In genomic region chr11:129292092-129292491, GRCh38 we compare ENCODE assay signal across 34 cellular contexts.
"Had no signal": no experiment of that assay in that cellular context is flagged by ENCODE, and none has a peak within 500 bp of the region (broad histone marks: within the 10 kb centered on the region; RNA-seq: fewer than 3 reads in every experiment).

No MANE protein-coding gene starts in this region.

- H3K36me3 ChIP-seq: ascending aorta, brain microvascular endothelial cell, breast epithelium, WERI-Rb-1 had no signal

- H3K4me3 ChIP-seq: ascending aorta, breast epithelium had no signal

- H3K4me1 ChIP-seq: ascending aorta, breast epithelium had no signal

- H3K27ac ChIP-seq: ascending aorta, brain microvascular endothelial cell, breast epithelium, WERI-Rb-1 had no signal

- H3K27ac Mint-ChIP-seq: activated CD4-positive, alpha-beta memory T cell treated with anti-CD3 and anti-CD28 coated beads, Interleukin-2, amount 10 ng/mL, durations not matched to agents 7 days and 5 days; activated CD4-positive, alpha-beta T cell treated with anti-CD3 and anti-CD28 coated beads for 36 hours; activated CD4-positive, alpha-beta T cell treated with anti-CD3 and anti-CD28 coated beads, Interleukin-2, amount 10 ng/mL, durations not matched to agents 7 days and 5 days; activated CD8-positive, alpha-beta memory T cell treated with anti-CD3 and anti-CD28 coated beads, Interleukin-2, amount 10 ng/mL, durations not matched to agents 7 days and 5 days; activated CD8-positive, alpha-beta T cell treated with anti-CD3 and anti-CD28 coated beads, Interleukin-2, amount 10 ng/mL, durations not matched to agents 7 days and 5 days; activated naive CD4-positive, alpha-beta T cell treated with anti-CD3 and anti-CD28 coated beads, Interleukin-2, amount 10 ng/mL, durations not matched to agents 7 days and 5 days; activated naive CD4-positive, alpha-beta T cell treated with anti-CD3 and anti-CD28 coated beads, Interleukin-2, amount 50 U/mL, for 24 hours; activated naive CD8-positive, alpha-beta T cell; activated naive CD8-positive, alpha-beta T cell treated with anti-CD3 and anti-CD28 coated beads, Interleukin-2, amount 10 ng/mL, durations not matched to agents 7 days and 5 days; activated naive CD8-positive, alpha-beta T cell treated with anti-CD3 and anti-CD28 coated beads, Interleukin-2, amount 50 U/mL, for 24 hours; activated T-cell treated with anti-CD3 and anti-CD28 coated beads, Interleukin-2, amount 50 U/mL, for 24 hours; activated T-helper 2 cell treated with anti-CD3 and anti-CD28 coated beads, Interferon-gamma antibody, Interleukin-2, Interleukin-4, amounts not matched to agents 10 μg/mL and 5 μg/mL and 100 μg/mL, durations not matched to agents 14 hours and 24 hours and 36 hours; T-helper 1 cell treated with Interleukin-12 subunit alpha and Interleukin-12 subunit beta and Interleukin-4 antibody, amounts not matched to agents 30 μg/mL and 1 μg/mL, for 36 hours; T-helper 2 cell treated with Interferon-gamma antibody and Interleukin-4, amounts not matched to agents 5 μg/mL and 100 μg/mL, for 36 hours; WTC11 had no signal

- H3K9me3 Mint-ChIP-seq: activated CD4-positive, alpha-beta memory T cell treated with anti-CD3 and anti-CD28 coated beads, Interleukin-2, amount 10 ng/mL, durations not matched to agents 7 days and 5 days; activated CD4-positive, alpha-beta T cell treated with anti-CD3 and anti-CD28 coated beads, Interleukin-2, amount 10 ng/mL, durations not matched to agents 7 days and 5 days; activated naive CD4-positive, alpha-beta T cell treated with anti-CD3 and anti-CD28 coated beads, Interleukin-2, amount 10 ng/mL, durations not matched to agents 7 days and 5 days; activated naive CD4-positive, alpha-beta T cell treated with anti-CD3 and anti-CD28 coated beads, Interleukin-2, amount 50 U/mL, for 24 hours; activated naive CD8-positive, alpha-beta T cell treated with anti-CD3 and anti-CD28 coated beads, Interleukin-2, amount 10 ng/mL, durations not matched to agents 7 days and 5 days; activated naive CD8-positive, alpha-beta T cell treated with anti-CD3 and anti-CD28 coated beads, Interleukin-2, amount 50 U/mL, for 24 hours; activated T-cell treated with anti-CD3 and anti-CD28 coated beads, Interleukin-2, amount 50 U/mL, for 24 hours; activated T-helper 2 cell treated with anti-CD3 and anti-CD28 coated beads, Interferon-gamma antibody, Interleukin-2, Interleukin-4, amounts not matched to agents 10 μg/mL and 5 μg/mL and 100 μg/mL, durations not matched to agents 14 hours and 24 hours and 36 hours; T-helper 1 cell treated with Interleukin-12 subunit alpha and Interleukin-12 subunit beta and Interleukin-4 antibody, amounts not matched to agents 30 μg/mL and 1 μg/mL, for 36 hours; T-helper 2 cell treated with Interferon-gamma antibody and Interleukin-4, amounts not matched to agents 5 μg/mL and 100 μg/mL, for 36 hours; WTC11 had no signal

- H3K36me3 Mint-ChIP-seq: activated CD8-positive, alpha-beta memory T cell treated with anti-CD3 and anti-CD28 coated beads, Interleukin-2, amount 10 ng/mL, durations not matched to agents 7 days and 5 days; activated naive CD4-positive, alpha-beta T cell treated with anti-CD3 and anti-CD28 coated beads, Interleukin-2, amount 10 ng/mL, durations not matched to agents 7 days and 5 days; activated naive CD4-positive, alpha-beta T cell treated with anti-CD3 and anti-CD28 coated beads, Interleukin-2, amount 50 U/mL, for 24 hours; activated naive CD8-positive, alpha-beta T cell; activated naive CD8-positive, alpha-beta T cell treated with anti-CD3 and anti-CD28 coated beads, Interleukin-2, amount 10 ng/mL, durations not matched to agents 7 days and 5 days; WTC11 had no signal

- DNase-seq: activated CD4-positive, alpha-beta memory T cell treated with anti-CD3 and anti-CD28 coated beads, Interleukin-2, amount 10 ng/mL, durations not matched to agents 7 days and 5 days; activated CD4-positive, alpha-beta T cell treated with anti-CD3 and anti-CD28 coated beads for 1 hour; activated CD4-positive, alpha-beta T cell treated with anti-CD3 and anti-CD28 coated beads for 36 hours; activated CD4-positive, alpha-beta T cell treated with anti-CD3 and anti-CD28 coated beads for 48 hours; activated CD4-positive, alpha-beta T cell treated with anti-CD3 and anti-CD28 coated beads, Interleukin-2, amount 10 ng/mL, durations not matched to agents 7 days and 5 days; activated CD4-positive, alpha-beta T cell treated with anti-CD3 and anti-CD28 coated beads, Interleukin-2, amount 50 U/mL, for 48 hours; activated CD4-positive, CD25-positive, alpha-beta regulatory T cell; activated CD8-positive, alpha-beta memory T cell treated with anti-CD3 and anti-CD28 coated beads for 24 hours; activated CD8-positive, alpha-beta memory T cell treated with anti-CD3 and anti-CD28 coated beads, Interleukin-2, amount 10 ng/mL, durations not matched to agents 7 days and 5 days; activated CD8-positive, alpha-beta memory T cell treated with anti-CD3 and anti-CD28 coated beads, Interleukin-2, amount 50 U/mL, for 48 hours; activated CD8-positive, alpha-beta T cell treated with anti-CD3 and anti-CD28 coated beads, Interleukin-2, amount 10 ng/mL, durations not matched to agents 7 days and 5 days; activated effector memory CD4-positive, alpha-beta T cell treated with Interleukin-2 at 50 U/mL for 16 hours; activated gamma-delta T cell; activated naive CD4-positive, alpha-beta T cell treated with anti-CD3 and anti-CD28 coated beads, Interleukin-2, amount 10 ng/mL, durations not matched to agents 7 days and 5 days; activated naive CD4-positive, alpha-beta T cell treated with Interleukin-2 at 50 U/mL for 16 hours; activated naive CD8-positive, alpha-beta T cell treated with anti-CD3 and anti-CD28 coated beads, Interleukin-2, amount 10 ng/mL, durations not matched to agents 7 days and 5 days; activated naive CD8-positive, alpha-beta T cell treated with anti-CD3 and anti-CD28 coated beads, Interleukin-2, amount 50 U/mL, for 24 hours; activated T-cell treated with anti-CD3 and anti-CD28 coated beads, Interleukin-2, amount 50 U/mL, for 24 hours; activated T-cell treated with anti-CD3 and anti-CD28 coated beads, Interleukin-2, amount 50 U/mL, for 48 hours; brain microvascular endothelial cell; central memory CD4-positive, alpha-beta T cell; SW 1271; T-helper 1 cell; T-helper 2 cell; T-helper 9 cell; WERI-Rb-1 had no signal

- H3K4me3 Mint-ChIP-seq: activated CD4-positive, alpha-beta memory T cell treated with anti-CD3 and anti-CD28 coated beads, Interleukin-2, amount 10 ng/mL, durations not matched to agents 7 days and 5 days; activated CD4-positive, alpha-beta T cell treated with anti-CD3 and anti-CD28 coated beads for 36 hours; activated CD4-positive, alpha-beta T cell treated with anti-CD3 and anti-CD28 coated beads, Interleukin-2, amount 10 ng/mL, durations not matched to agents 7 days and 5 days; activated CD8-positive, alpha-beta memory T cell treated with anti-CD3 and anti-CD28 coated beads, Interleukin-2, amount 10 ng/mL, durations not matched to agents 7 days and 5 days; activated CD8-positive, alpha-beta T cell treated with anti-CD3 and anti-CD28 coated beads, Interleukin-2, amount 10 ng/mL, durations not matched to agents 7 days and 5 days; activated naive CD4-positive, alpha-beta T cell treated with anti-CD3 and anti-CD28 coated beads, Interleukin-2, amount 10 ng/mL, durations not matched to agents 7 days and 5 days; activated naive CD4-positive, alpha-beta T cell treated with anti-CD3 and anti-CD28 coated beads, Interleukin-2, amount 50 U/mL, for 24 hours; activated naive CD8-positive, alpha-beta T cell; activated naive CD8-positive, alpha-beta T cell treated with anti-CD3 and anti-CD28 coated beads, Interleukin-2, amount 10 ng/mL, durations not matched to agents 7 days and 5 days; activated naive CD8-positive, alpha-beta T cell treated with anti-CD3 and anti-CD28 coated beads, Interleukin-2, amount 50 U/mL, for 24 hours; activated T-cell treated with anti-CD3 and anti-CD28 coated beads, Interleukin-2, amount 50 U/mL, for 24 hours; T-helper 1 cell treated with Interleukin-12 subunit alpha and Interleukin-12 subunit beta and Interleukin-4 antibody, amounts not matched to agents 30 μg/mL and 1 μg/mL, for 36 hours; T-helper 2 cell treated with Interferon-gamma antibody and Interleukin-4, amounts not matched to agents 5 μg/mL and 100 μg/mL, for 36 hours; WTC11 had no signal

- H3K27me3 ChIP-seq: ascending aorta, brain microvascular endothelial cell, breast epithelium had no signal

- H3K4me1 Mint-ChIP-seq: activated CD4-positive, alpha-beta memory T cell treated with anti-CD3 and anti-CD28 coated beads, Interleukin-2, amount 10 ng/mL, durations not matched to agents 7 days and 5 days; activated CD4-positive, alpha-beta T cell treated with anti-CD3 and anti-CD28 coated beads, Interleukin-2, amount 10 ng/mL, durations not matched to agents 7 days and 5 days; activated CD8-positive, alpha-beta memory T cell treated with anti-CD3 and anti-CD28 coated beads, Interleukin-2, amount 10 ng/mL, durations not matched to agents 7 days and 5 days; activated naive CD4-positive, alpha-beta T cell treated with anti-CD3 and anti-CD28 coated beads, Interleukin-2, amount 10 ng/mL, durations not matched to agents 7 days and 5 days; activated naive CD4-positive, alpha-beta T cell treated with anti-CD3 and anti-CD28 coated beads, Interleukin-2, amount 50 U/mL, for 24 hours; activated naive CD8-positive, alpha-beta T cell treated with anti-CD3 and anti-CD28 coated beads, Interleukin-2, amount 10 ng/mL, durations not matched to agents 7 days and 5 days had no signal

- H3K9me3 ChIP-seq: ascending aorta, breast epithelium had no signal
